In the genomic region with DNA sequence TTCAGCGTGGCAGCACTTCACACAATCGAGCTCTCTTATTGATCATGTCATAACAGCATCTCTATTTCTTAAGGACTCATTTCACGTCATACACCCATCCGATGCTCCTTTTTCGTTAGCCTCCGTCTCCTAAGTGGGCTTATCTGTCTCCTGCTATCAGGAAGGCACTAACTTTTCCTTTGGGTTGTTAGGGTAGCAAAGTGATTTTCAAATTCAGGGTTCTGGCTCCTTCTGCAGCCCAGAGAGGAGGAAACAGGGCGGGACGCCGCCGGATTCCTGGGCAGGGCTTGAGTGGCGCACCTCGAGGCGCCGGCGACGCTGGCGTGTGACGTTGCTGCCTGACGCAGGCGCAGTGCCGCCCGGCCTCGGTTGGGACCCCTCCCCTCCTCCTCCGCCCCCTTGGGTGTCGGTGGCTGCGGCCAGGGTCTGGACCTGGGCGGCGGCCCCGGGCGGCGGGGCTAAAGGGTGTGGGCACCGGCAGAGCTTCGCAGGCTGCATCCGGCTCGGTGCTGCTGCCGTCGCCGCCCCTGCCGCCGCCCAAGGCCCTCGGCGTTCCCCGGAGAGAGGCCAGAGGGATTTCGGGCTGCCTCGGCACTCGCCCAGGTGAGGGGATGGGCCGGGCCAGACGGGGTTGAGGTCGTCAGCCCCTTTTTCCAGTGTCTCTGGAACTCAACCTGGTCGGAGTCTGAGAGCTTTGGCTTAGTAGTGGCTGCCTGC, we compare ENCODE assay signal across 8 cellular contexts. TPM values are rescaled to one million over a fixed set of nuclear protein-coding genes. Genes with fewer than 3 reads are reported as not detected.
DNase-seq lines count a peak whose midpoint lies in the region; ATAC-seq, FAIRE-seq and TF ChIP-seq lines count a peak whose summit lies in the region.

A gene with protein sequence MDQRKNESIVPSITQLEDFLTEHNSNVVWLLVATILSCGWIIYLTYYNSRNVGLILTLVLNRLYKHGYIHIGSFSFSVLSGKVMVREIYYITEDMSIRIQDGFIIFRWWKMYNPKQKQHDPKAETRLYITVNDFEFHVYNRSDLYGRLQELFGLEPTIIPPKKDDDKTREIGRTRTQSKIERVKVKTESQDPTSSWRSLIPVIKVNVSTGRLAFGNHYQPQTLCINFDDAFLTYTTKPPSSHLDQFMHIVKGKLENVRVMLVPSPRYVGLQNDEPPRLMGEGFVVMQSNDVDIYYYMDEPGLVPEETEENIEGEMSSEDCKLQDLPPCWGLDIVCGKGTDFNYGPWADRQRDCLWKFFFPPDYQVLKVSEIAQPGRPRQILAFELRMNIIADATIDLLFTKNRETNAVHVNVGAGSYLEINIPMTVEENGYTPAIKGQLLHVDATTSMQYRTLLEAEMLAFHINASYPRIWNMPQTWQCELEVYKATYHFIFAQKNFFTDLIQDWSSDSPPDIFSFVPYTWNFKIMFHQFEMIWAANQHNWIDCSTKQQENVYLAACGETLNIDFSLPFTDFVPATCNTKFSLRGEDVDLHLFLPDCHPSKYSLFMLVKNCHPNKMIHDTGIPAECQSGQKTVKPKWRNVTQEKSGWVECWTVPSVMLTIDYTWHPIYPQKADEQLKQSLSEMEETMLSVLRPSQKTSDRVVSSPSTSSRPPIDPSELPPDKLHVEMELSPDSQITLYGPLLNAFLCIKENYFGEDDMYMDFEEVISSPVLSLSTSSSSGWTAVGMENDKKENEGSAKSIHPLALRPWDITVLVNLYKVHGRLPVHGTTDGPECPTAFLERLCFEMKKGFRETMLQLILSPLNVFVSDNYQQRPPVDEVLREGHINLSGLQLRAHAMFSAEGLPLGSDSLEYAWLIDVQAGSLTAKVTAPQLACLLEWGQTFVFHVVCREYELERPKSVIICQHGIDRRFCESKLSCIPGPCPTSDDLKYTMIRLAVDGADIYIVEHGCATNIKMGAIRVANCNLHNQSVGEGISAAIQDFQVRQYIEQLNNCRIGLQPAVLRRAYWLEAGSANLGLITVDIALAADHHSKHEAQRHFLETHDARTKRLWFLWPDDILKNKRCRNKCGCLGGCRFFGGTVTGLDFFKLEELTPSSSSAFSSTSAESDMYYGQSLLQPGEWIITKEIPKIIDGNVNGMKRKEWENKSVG (N-terminal part only) (plus strand): TSS at position 350 of the 717 bp plus-strand sequence. CDS start 18,317 bp downstream, outside the sequence.

- no peak for TF ChIP-seq CTCF in OCI-LY1 (IDR thresholded peaks at IDR 0.05; ENCODE audit: low read length)
- no peak for TF ChIP-seq CTCF in epithelial cell of esophagus (IDR thresholded peaks at IDR 0.05; ENCODE audit: insufficient read depth, low read depth, low read length, missing control alignments)

- no peaks in the 10 kb centered on the region for H3F3A ChIP-seq in OCI-LY1 (ENCODE audit: insufficient read depth, low read length)

- in situ Hi-C loops in Caki2 (cut with HindIII; ENCODE audit: low pct_unique_long_range_greater_than_20kb, low sequenced_read_pairs): no loop called here

- peak; percentile 80 for DNase-seq in Caki2 (ENCODE audit: low read depth)
- peak; percentile 92 for DNase-seq in HTR-8/SVneo (ENCODE audit: insufficient read length, low spot score)
- peak; percentile 85 for DNase-seq in activated T-cell treated with anti-CD3 and anti-CD28 coated beads for 24 hours (ENCODE audit: low read depth)
- DNase-seq in epithelial cell of esophagus (ENCODE audit: low read depth): peak; percentile 82
- DNase-seq in stimulated activated CD8-positive, alpha-beta memory T cell treated with anti-CD3 and anti-CD28 coated beads, Interleukin-4, amount 100 ng/mL, for 1 hour (ENCODE audit: low read depth in 2 of 2, low spot score in 1 of 2): peak; percentile 70 to 79

- H3K36me3 ChIP-seq in OCI-LY1 (ENCODE audit: insufficient read depth, low read length): peaks cover 1% of the 10 kb centered on the region

- H3K4me1 ChIP-seq in OCI-LY1 (ENCODE audit: insufficient read depth, low read length, severe bottlenecking) (peaks cover 28% of the 10 kb centered on the region), mononuclear cell (ENCODE audit: insufficient read depth, low read length) (peaks cover 27% of the 10 kb centered on the region)

- no peaks in the 10 kb centered on the region for H3K9me2 ChIP-seq in OCI-LY1 (ENCODE audit: low read depth, low read length)

- H3K27me3 ChIP-seq in OCI-LY1 (ENCODE audit: insufficient read depth, low read length) (no peaks in the 10 kb centered on the region), mononuclear cell (ENCODE audit: insufficient read depth, low read length) (no peaks in the 10 kb centered on the region)

- no peaks in the 10 kb centered on the region for H4K20me1 ChIP-seq in OCI-LY1 (ENCODE audit: insufficient read depth, low read length)

- FAIRE-seq in HTR-8/SVneo (lab: Jason Lieb, UNC): peak; percentile 91

- H3K9me3 ChIP-seq in OCI-LY1 (ENCODE audit: low read length) (no peaks in the 10 kb centered on the region), mononuclear cell (ENCODE audit: low read depth, low read length) (no peaks in the 10 kb centered on the region)

- peak within 1 kb of the TSS; percentile 97 for H3K4me3 ChIP-seq in OCI-LY1 (ENCODE audit: low read depth, low read length, poor library complexity, severe bottlenecking)
- H3K4me3 ChIP-seq in epithelial cell of esophagus (ENCODE audit: low read length): peak within 1 kb of the TSS; percentile 97
- H3K4me3 ChIP-seq in mononuclear cell (ENCODE audit: low read length): peak within 1 kb of the TSS; percentile 60

- ATAC-seq in GM21367 (IDR thresholded peaks at IDR 0.05; ENCODE audit: unreplicated experiment): peak; percentile 96

- peak within 1 kb of the TSS; percentile 61 for H2AFZ ChIP-seq in OCI-LY1 (ENCODE audit: low read length)

- peak within 1 kb of the TSS; percentile 84 for H3K9ac ChIP-seq in OCI-LY1 (ENCODE audit: low read length)

- peak within 1 kb of the TSS; percentile 54 for H3K27ac ChIP-seq in OCI-LY1 (ENCODE audit: low read depth, low read length, poor library complexity, severe bottlenecking)

- peak within 1 kb of the TSS; percentile 83 for H3K4me2 ChIP-seq in OCI-LY1 (ENCODE audit: low read length)

- no peaks in the 10 kb centered on the region for H3K79me2 ChIP-seq in OCI-LY1 (ENCODE audit: insufficient read depth, low read length)

RNA-seq across cellular contexts. Expression of the gene that starts here (rescaled TPM):
- total RNA-seq in Caki2 (2014; rRNA removed; shearing (Covaris generic); ENCODE audit: low replicate concordance): 4.3 and 8.3 TPM in 2 replicates
- 243 TPM for total RNA-seq in mononuclear cell

Comparison
In these comparisons a context has a peak if more than half of its experiments do, and no peak if none do; other contexts are left out.
1. Peak in every context shown above with its lines: DNase-seq, ATAC-seq, H3K4me3 ChIP-seq and H3K27ac ChIP-seq.
2. RNA of the gene that starts here (total RNA-seq): 243 TPM in mononuclear cell (single experiment); 4.3 to 8.3 TPM in Caki2; every median in the first group is over 10 times any median in the second.